ENCODE assay signal across 15 cellular contexts in the genomic region with DNA sequence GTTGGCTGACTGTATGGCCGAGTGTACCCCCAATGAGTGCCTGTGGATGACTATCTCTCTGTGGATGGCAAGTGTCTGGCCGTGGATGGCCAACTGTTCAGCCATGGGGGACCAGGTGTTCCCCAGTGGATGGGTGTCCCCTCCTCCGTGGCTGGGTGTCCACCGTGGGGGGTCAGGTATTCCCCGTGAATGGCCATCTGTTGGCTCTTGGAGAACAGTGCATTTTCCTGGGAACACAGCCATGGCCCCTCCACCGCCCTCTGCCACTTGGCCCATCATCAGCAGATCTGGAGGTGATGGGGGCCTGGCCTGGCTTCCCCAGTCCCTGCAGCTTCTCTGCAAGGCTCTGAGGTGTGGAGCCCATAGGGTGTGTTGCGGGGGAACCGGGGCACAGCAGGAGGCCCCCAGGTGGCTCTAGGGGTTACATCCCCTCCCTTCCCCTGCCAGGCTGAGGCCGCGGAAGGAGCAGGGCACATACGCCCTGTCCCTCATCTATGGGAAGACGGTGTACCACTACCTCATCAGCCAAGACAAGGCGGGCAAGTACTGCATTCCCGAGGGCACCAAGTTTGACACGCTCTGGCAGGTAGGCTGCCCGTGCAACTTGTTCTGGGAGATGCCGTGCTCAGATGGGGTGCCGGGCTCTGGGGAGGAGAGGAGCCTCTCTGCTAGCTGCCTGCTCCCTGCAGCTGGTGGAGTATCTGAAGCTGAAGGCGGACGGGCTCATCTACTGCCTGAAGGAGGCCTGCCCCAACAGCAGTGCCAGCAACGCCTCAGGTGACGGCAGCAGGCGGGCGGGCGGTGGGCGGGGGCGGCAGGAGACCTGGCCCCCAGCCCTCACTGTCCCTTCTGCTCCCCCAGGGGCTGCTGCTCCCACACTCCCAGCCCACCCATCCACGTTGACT. TPM values are rescaled to one million over a fixed set of nuclear protein-coding genes. Genes with fewer than 3 reads are reported as not detected.
"Had no signal": no experiment of that assay in that cellular context is flagged by ENCODE, and none has a peak within 500 bp of the region (broad histone marks: within the 10 kb centered on the region; RNA-seq: fewer than 3 reads in every experiment).

No MANE protein-coding gene starts in this region.

- ATAC-seq: activated CD8-positive, alpha-beta T cell treated with anti-CD3 and anti-CD28 coated beads, Interleukin-2, amount 10 ng/mL, durations not matched to agents 7 days and 5 days; foreskin keratinocyte; right lobe of liver had no signal

- H3K27me3 Mint-ChIP-seq: naive B cell had no signal

- H3K4me1 ChIP-seq: ascending aorta, prostate gland, right lobe of liver, SJSA1 had no signal

- H3K27ac ChIP-seq: ascending aorta, foreskin keratinocyte, prostate gland, right lobe of liver, SJSA1, WERI-Rb-1 had no signal

- H3K27me3 ChIP-seq: ascending aorta, right lobe of liver, SJSA1 had no signal

- H3K9me3 ChIP-seq: prostate gland, right lobe of liver had no signal

- H3K36me3 ChIP-seq: ascending aorta, prostate gland, right lobe of liver, SJSA1, WERI-Rb-1 had no signal

- DNase-seq: activated CD4-positive, alpha-beta T cell treated with anti-CD3 and anti-CD28 coated beads for 48 hours; activated CD8-positive, alpha-beta T cell treated with anti-CD3 and anti-CD28 coated beads, Interleukin-2, amount 10 ng/mL, durations not matched to agents 7 days and 5 days; activated gamma-delta T cell; naive B cell; occipital lobe; right lobe of liver; stimulated activated CD4-positive, alpha-beta T cell treated with anti-CD3 and anti-CD28 coated beads, Interleukin-2, amount 100 ng/mL, for 24 hours; stimulated activated naive CD4-positive, alpha-beta T cell treated with Interleukin-2 at 50 U/mL for 16 hours; T-helper 9 cell; WERI-Rb-1 had no signal

- H3K4me3 ChIP-seq: ascending aorta, prostate gland, right lobe of liver, SJSA1 had no signal

- H3K4me3 Mint-ChIP-seq: activated CD8-positive, alpha-beta T cell treated with anti-CD3 and anti-CD28 coated beads, Interleukin-2, amount 10 ng/mL, durations not matched to agents 7 days and 5 days; naive B cell had no signal

RNA-seq across cellular contexts. Expression of a gene that starts 19.3 kb away (rescaled TPM):
- total RNA-seq: bronchial epithelial cell, foreskin keratinocyte, SJSA1 had no signal
